ENCODE assay signal across 8 cellular contexts in the genomic region with DNA sequence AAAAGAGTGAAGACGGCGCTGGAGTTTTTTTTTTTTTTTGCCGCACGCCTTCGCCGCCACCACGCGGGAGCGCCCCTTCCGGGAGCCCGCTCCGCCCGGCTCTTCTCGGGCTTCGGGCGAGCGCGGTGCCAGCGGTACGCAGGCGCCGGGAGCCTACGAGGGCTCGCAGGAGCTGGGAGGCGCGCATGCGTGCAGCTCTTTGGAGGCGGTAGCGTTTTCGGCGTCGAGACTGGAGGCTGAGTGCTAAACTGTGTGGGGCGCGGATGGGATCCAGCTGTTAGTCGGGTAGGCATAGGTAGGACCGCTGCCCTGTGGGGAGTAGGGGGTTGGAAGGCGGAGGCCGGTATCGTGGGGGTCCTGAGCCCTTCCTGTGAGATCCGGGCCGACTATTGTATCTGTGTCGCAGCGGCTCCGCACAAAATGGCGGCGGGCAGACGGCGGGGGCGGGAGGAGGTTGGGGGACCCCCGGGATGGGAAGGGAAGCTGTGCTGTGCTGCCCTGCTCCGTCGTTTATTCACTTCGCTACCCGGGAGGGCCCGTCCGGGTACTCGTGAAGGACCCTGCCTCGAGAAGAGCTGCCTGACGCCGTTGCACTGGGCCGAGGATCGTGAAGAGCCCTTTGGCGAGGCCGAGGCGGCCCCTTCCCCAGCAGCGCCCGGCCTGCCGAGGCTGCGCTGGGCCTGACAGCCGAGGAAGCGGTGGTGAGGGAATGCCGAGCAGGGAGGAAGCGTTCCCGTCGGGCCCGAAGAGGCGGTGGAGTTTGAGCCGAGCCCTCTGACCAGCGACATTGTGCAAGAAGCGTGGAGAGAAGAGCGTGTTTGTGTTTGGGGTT. TPM values are rescaled to one million over a fixed set of nuclear protein-coding genes. Genes with fewer than 3 reads are reported as not detected.
DNase-seq lines count a peak whose midpoint lies in the region; ATAC-seq and TF ChIP-seq lines count a peak whose summit lies in the region.

A gene with protein sequence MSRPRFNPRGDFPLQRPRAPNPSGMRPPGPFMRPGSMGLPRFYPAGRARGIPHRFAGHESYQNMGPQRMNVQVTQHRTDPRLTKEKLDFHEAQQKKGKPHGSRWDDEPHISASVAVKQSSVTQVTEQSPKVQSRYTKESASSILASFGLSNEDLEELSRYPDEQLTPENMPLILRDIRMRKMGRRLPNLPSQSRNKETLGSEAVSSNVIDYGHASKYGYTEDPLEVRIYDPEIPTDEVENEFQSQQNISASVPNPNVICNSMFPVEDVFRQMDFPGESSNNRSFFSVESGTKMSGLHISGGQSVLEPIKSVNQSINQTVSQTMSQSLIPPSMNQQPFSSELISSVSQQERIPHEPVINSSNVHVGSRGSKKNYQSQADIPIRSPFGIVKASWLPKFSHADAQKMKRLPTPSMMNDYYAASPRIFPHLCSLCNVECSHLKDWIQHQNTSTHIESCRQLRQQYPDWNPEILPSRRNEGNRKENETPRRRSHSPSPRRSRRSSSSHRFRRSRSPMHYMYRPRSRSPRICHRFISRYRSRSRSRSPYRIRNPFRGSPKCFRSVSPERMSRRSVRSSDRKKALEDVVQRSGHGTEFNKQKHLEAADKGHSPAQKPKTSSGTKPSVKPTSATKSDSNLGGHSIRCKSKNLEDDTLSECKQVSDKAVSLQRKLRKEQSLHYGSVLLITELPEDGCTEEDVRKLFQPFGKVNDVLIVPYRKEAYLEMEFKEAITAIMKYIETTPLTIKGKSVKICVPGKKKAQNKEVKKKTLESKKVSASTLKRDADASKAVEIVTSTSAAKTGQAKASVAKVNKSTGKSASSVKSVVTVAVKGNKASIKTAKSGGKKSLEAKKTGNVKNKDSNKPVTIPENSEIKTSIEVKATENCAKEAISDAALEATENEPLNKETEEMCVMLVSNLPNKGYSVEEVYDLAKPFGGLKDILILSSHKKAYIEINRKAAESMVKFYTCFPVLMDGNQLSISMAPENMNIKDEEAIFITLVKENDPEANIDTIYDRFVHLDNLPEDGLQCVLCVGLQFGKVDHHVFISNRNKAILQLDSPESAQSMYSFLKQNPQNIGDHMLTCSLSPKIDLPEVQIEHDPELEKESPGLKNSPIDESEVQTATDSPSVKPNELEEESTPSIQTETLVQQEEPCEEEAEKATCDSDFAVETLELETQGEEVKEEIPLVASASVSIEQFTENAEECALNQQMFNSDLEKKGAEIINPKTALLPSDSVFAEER (N-terminal part only) (plus strand): TSS at position 202 of the 832 bp plus-strand sequence. CDS start 17,173 bp downstream, outside the sequence.

- DNase-seq in Caco-2 = peak; percentile 89 to 95
- DNase-seq in HT1080 (ENCODE audit: low read depth) = peak; percentile 93
- DNase-seq in NOMO-1 treated with dmso at 0.1 percent for 144 hours (lab: John Stamatoyannopoulos, UW; ENCODE audit: unreplicated experiment) = peak; percentile 94
- peak; percentile 93 for DNase-seq in activated CD8-positive, alpha-beta memory T cell treated with anti-CD3 and anti-CD28 coated beads, Interleukin-2, amount 10 ng/mL, durations not matched to agents 7 days and 5 days
- DNase-seq in endodermal cell = peak; percentile 97
- DNase-seq in stimulated activated CD8-positive, alpha-beta memory T cell treated with anti-CD3 and anti-CD28 coated beads, Interleukin-15, amount 100 ng/mL, for 4 hours (ENCODE audit: low read depth in 2 of 2) = peak; percentile 81 to 84

- H3K27ac ChIP-seq in endodermal cell (ENCODE audit: low read depth, low read length) (peak within 1 kb of the TSS; percentile 97), mesodermal cell (ENCODE audit: low read depth, low read length, severe bottlenecking) (peak within 1 kb of the TSS; percentile 92)

- H3K27ac Mint-ChIP-seq in Caco-2 (ENCODE audit: unreplicated experiment) = peak within 1 kb of the TSS; percentile 99
- peak within 1 kb of the TSS; percentile 99 for H3K27ac Mint-ChIP-seq in activated CD8-positive, alpha-beta memory T cell treated with anti-CD3 and anti-CD28 coated beads, Interleukin-2, amount 10 ng/mL, durations not matched to agents 7 days and 5 days
- peak within 1 kb of the TSS; percentile 100 for H3K27ac Mint-ChIP-seq in endodermal cell

- BruUV-seq in Caco-2 (replicated peaks; lab: Mats Ljungman, UMichigan) = no TSS peak

- intact Hi-C loops in Caco-2 (cut with micrococcal nuclease; ENCODE audit: unreplicated experiment) = loop anchor here (1.0 kb wide), 2 partner anchors 32 to 107 kb away; no protein-coding TSS in a partner anchor

- H3K9me3 ChIP-seq in Caco-2 (no peaks in the 10 kb centered on the region), endodermal cell (ENCODE audit: control insufficient read depth, low read length) (no peaks in the 10 kb centered on the region), mesodermal cell (ENCODE audit: control insufficient read depth, low read length) (no peaks in the 10 kb centered on the region)

- H3K9ac ChIP-seq in endodermal cell (ENCODE audit: extremely low read depth, low read length, poor library complexity, severe bottlenecking) = peak within 1 kb of the TSS; percentile 94

- WGBS in endodermal cell (ENCODE audit: insufficient coverage in 1 of 2, insufficient read length in 1 of 2), 2 experiments = 0 to 1% methylated on average over 17 to 81 of the region's 81 CpGs
- WGBS in mesodermal cell (ENCODE audit: insufficient coverage in 2 of 2), 2 experiments = 0% methylated on average over 49 to 66 of the region's 81 CpGs

- peak within 1 kb of the TSS; percentile 98 for H3K4me3 Mint-ChIP-seq in Caco-2 (ENCODE audit: unreplicated experiment)
- H3K4me3 Mint-ChIP-seq in activated CD8-positive, alpha-beta memory T cell treated with anti-CD3 and anti-CD28 coated beads, Interleukin-2, amount 10 ng/mL, durations not matched to agents 7 days and 5 days = peak within 1 kb of the TSS; percentile 93
- H3K4me3 Mint-ChIP-seq in endodermal cell = peak within 1 kb of the TSS; percentile 99

- H3K36me3 Mint-ChIP-seq in Caco-2 (ENCODE audit: insufficient read depth, unreplicated experiment) (peaks cover 38% of the 10 kb centered on the region), endodermal cell (ENCODE audit: low read depth) (peaks cover 15% of the 10 kb centered on the region)
- peaks cover 17% of the 10 kb centered on the region for H3K36me3 Mint-ChIP-seq in activated CD8-positive, alpha-beta memory T cell treated with anti-CD3 and anti-CD28 coated beads, Interleukin-2, amount 10 ng/mL, durations not matched to agents 7 days and 5 days

- POLR2A ChIA-PET in Caco-2 (lab: Charles Lee) = interaction anchor here (0.6 to 1.6 kb wide), 7 partner anchors 11 to 264 kb away, joined by 3 to 28 read pairs (median 7); partner anchors contain the start of gene PAIP2B

- ATAC-seq in GM21360 (IDR thresholded peaks at IDR 0.05; ENCODE audit: unreplicated experiment) = peak; percentile 95
- peak; percentile 99 for ATAC-seq in activated CD8-positive, alpha-beta memory T cell treated with anti-CD3 and anti-CD28 coated beads, Interleukin-2, amount 10 ng/mL, durations not matched to agents 7 days and 5 days

- H3K36me3 ChIP-seq in Caco-2 (ENCODE audit: control insufficient read depth, insufficient read depth, low read length) (no peaks in the 10 kb centered on the region), endodermal cell (ENCODE audit: control insufficient read depth, insufficient read depth, low read length) (peaks cover 19% of the 10 kb centered on the region), mesodermal cell (ENCODE audit: control insufficient read depth, insufficient read depth, low read length) (peaks cover 26% of the 10 kb centered on the region)

- H3K9me3 Mint-ChIP-seq in Caco-2 (ENCODE audit: unreplicated experiment) = no peaks in the 10 kb centered on the region
- H3K9me3 Mint-ChIP-seq in activated CD8-positive, alpha-beta memory T cell treated with anti-CD3 and anti-CD28 coated beads, Interleukin-2, amount 10 ng/mL, durations not matched to agents 7 days and 5 days (ENCODE audit: low read depth) = no peaks in the 10 kb centered on the region
- no peaks in the 10 kb centered on the region for H3K9me3 Mint-ChIP-seq in endodermal cell

- TF ChIP-seq CTCF in Caco-2 (IDR thresholded peaks at IDR 0.05; ENCODE audit: insufficient read depth in 1 of 2, low read depth in 1 of 2, low read length in 1 of 2, severe bottlenecking in 1 of 2, unreplicated experiment in 1 of 2) (peak; percentile 68 to 77), endodermal cell (conservative IDR thresholded peaks at IDR 0.05) (peak; percentile 85)

- H3K4me3 ChIP-seq in Caco-2 (ENCODE audit: low read depth, low read length) (peak within 1 kb of the TSS; percentile 92), endodermal cell (ENCODE audit: low read length) (peak within 1 kb of the TSS; percentile 90), mesodermal cell (ENCODE audit: extremely low read depth, insufficient read depth, low read length, poor library complexity, severe bottlenecking) (peak within 1 kb of the TSS; percentile 83)

- CTCF ChIA-PET in Caco-2 (lab: Charles Lee) = interaction anchor here (0.6 to 2.9 kb wide), 39 partner anchors 9 to 1375 kb away, joined by 3 to 77 read pairs (median 4); partner anchors contain the start of genes DYSF, MCEE and PAIP2B
- CTCF ChIA-PET in activated CD8-positive, alpha-beta memory T cell treated with anti-CD3 and anti-CD28 coated beads, Interleukin-2, amount 10 ng/mL, durations not matched to agents 7 days and 5 days (lab: Charles Lee) = interaction anchor here (0.6 to 3.7 kb wide), 27 partner anchors 8 to 1971 kb away, joined by 3 to 28 read pairs (median 4); partner anchors contain the start of gene PAIP2B

- H3K27me3 ChIP-seq in Caco-2 (replicated peaks; ENCODE audit: control insufficient read depth, insufficient read depth, low read length) = no peaks in the 10 kb centered on the region
- H3K27me3 ChIP-seq in endodermal cell (ENCODE audit: control insufficient read depth, insufficient read depth, low read length, poor library complexity, severe bottlenecking) = no peaks in the 10 kb centered on the region

- peaks cover 23% of the 10 kb centered on the region for H3K4me1 Mint-ChIP-seq in Caco-2 (ENCODE audit: low read depth, unreplicated experiment)
- H3K4me1 Mint-ChIP-seq in activated CD8-positive, alpha-beta memory T cell treated with anti-CD3 and anti-CD28 coated beads, Interleukin-2, amount 10 ng/mL, durations not matched to agents 7 days and 5 days = peaks cover 27% of the 10 kb centered on the region
- peaks cover 25% of the 10 kb centered on the region for H3K4me1 Mint-ChIP-seq in endodermal cell

- H3K4me1 ChIP-seq in Caco-2 (peaks cover 11% of the 10 kb centered on the region; the same call in 1 of the 2 replicates), endodermal cell (ENCODE audit: control insufficient read depth, insufficient read depth, low read length) (no peaks in the 10 kb centered on the region), mesodermal cell (ENCODE audit: control insufficient read depth, insufficient read depth, low read length, poor library complexity, severe bottlenecking) (peaks cover 6% of the 10 kb centered on the region)

- H3K27me3 Mint-ChIP-seq in Caco-2 (ENCODE audit: insufficient read depth, unreplicated experiment) (no peaks in the 10 kb centered on the region), endodermal cell (ENCODE audit: insufficient read depth) (no peaks in the 10 kb centered on the region)
- peaks cover 10% of the 10 kb centered on the region for H3K27me3 Mint-ChIP-seq in activated CD8-positive, alpha-beta memory T cell treated with anti-CD3 and anti-CD28 coated beads, Interleukin-2, amount 10 ng/mL, durations not matched to agents 7 days and 5 days

RNA-seq across cellular contexts. Expression of the gene that starts here (rescaled TPM):
- total RNA-seq in Caco-2 (2022) = 133 and 134 TPM in 2 replicates
- total RNA-seq in HT1080 (2014; rRNA removed; shearing (Covaris generic)) = 69.5 and 76.7 TPM in 2 replicates
- polyA plus RNA-seq in HT1080 (2015; cell fraction: cytosol; rRNA removed) = 27.9 and 34.0 TPM in 2 replicates
- polyA plus RNA-seq in HT1080 (2015; cell fraction: nucleus; rRNA removed) = 171 and 185 TPM in 2 replicates
- total RNA-seq in activated CD8-positive, alpha-beta memory T cell treated with anti-CD3 and anti-CD28 coated beads, Interleukin-2, amount 10 ng/mL, durations not matched to agents 7 days and 5 days = 100 to 1,000 TPM in 1 of 2 experiments, 10 to 100 TPM in 1; 88.0 to 105 TPM
- total RNA-seq in endodermal cell = 100 to 1,000 TPM; 196 to 208 TPM
- polyA plus RNA-seq in endodermal cell (2013, experiment 1 of 2) = 134 TPM
- polyA plus RNA-seq in endodermal cell (2013, experiment 2 of 2) = 125 TPM
- 103 TPM for polyA plus RNA-seq in mesodermal cell (2013, experiment 1 of 2)
- 104 TPM for polyA plus RNA-seq in mesodermal cell (2013, experiment 2 of 2)

Comparison
In these comparisons a context has a peak if more than half of its experiments do, and no peak if none do; other contexts are left out.
1. Peak in every context shown above with its lines: DNase-seq, ATAC-seq, H3K4me3 ChIP-seq and H3K27ac ChIP-seq.